ENCODE assay signal across 13 cellular contexts in the genomic region with DNA sequence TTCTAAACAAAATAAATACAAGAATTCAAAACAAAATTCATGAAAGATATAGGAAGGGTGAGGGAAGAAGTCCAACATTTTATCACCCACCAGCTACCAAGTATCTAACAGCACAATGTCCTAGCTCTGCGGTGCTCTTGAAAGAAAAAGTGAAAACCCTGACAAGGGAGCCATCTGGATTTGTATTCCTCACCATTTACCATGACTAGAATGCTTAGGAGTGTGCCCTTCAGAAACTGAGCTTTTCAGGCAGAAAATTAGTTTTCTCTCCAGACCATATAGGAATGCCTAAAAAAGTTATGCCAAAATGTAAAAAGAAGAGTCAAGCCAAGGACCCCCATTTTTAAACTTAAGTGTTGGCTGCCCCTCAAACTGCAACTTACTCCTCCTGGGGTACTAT. TPM values are rescaled to one million over a fixed set of nuclear protein-coding genes. Genes with fewer than 3 reads are reported as not detected.
DNase-seq lines count a peak whose midpoint lies in the region; ATAC-seq and TF ChIP-seq lines count a peak whose summit lies in the region.
"Had no signal": no experiment of that assay in that cellular context is flagged by ENCODE, and none has a peak within 500 bp of the region (broad histone marks: within the 10 kb centered on the region; RNA-seq: fewer than 3 reads in every experiment).

No MANE protein-coding gene starts in this region.

- peaks cover 0 to 21% (median 2%) of the 10 kb centered on the region in 3 donors for H3K36me3 Mint-ChIP-seq in CD8-positive, alpha-beta memory T cell
- H3K36me3 Mint-ChIP-seq in activated naive CD8-positive, alpha-beta T cell treated with anti-CD3 and anti-CD28 coated beads, Interleukin-2, amount 10 ng/mL, durations not matched to agents 7 days and 5 days, result peaks cover 32% of the 10 kb centered on the region
- peaks cover 13% of the 10 kb centered on the region for H3K36me3 Mint-ChIP-seq in nephron (ENCODE audit: low read depth)

- CTCF ChIA-PET in CD8-positive, alpha-beta memory T cell (lab: Charles Lee), result interaction anchor here (1.1 to 3.0 kb wide), 5 partner anchors 11 to 460 kb away, joined by 3 to 12 read pairs (median 4); a partner anchor contains a TSS

- no peak overlapping the region for H3K27ac ChIP-seq in CD8-positive, alpha-beta memory T cell (ENCODE audit: low read depth, low read length)
- H3K27ac ChIP-seq in HUES64 (ENCODE audit: low read depth, low read length), result peak overlapping the region; percentile 15; the same call in 1 of the 2 replicates
- H3K27ac ChIP-seq in substantia nigra (ENCODE audit: low read depth, low read length, poor library complexity, severe bottlenecking), result no peak overlapping the region

- DNase-seq in CD8-positive, alpha-beta memory T cell, result no peak
- no peak for DNase-seq in activated naive CD8-positive, alpha-beta T cell treated with anti-CD3 and anti-CD28 coated beads, Interleukin-2, amount 10 ng/mL, durations not matched to agents 7 days and 5 days
- DNase-seq in NCI-H524 treated with DMSO at 0.1 percent for 48 hours (lab: John Stamatoyannopoulos, UW), result no peak
- no peak for DNase-seq in substantia nigra (lab: John Stamatoyannopoulos, UW)
- DNase-seq: amygdala, DMS79 treated with DMSO at 0.1 percent for 48 hours, NCI-H510A treated with DMSO at 0.1 percent for 48 hours, small intestine had no signal

- H3K9me3 Mint-ChIP-seq in CD8-positive, alpha-beta memory T cell, result no peaks in the 10 kb centered on the region
- H3K9me3 Mint-ChIP-seq in activated naive CD8-positive, alpha-beta T cell treated with anti-CD3 and anti-CD28 coated beads, Interleukin-2, amount 10 ng/mL, durations not matched to agents 7 days and 5 days, result no peaks in the 10 kb centered on the region
- H3K9me3 Mint-ChIP-seq in nephron, result no peaks in the 10 kb centered on the region

- 79% methylated on average over 1 of the region's 1 CpG for WGBS in HUES64

- H3K4me1 Mint-ChIP-seq in CD8-positive, alpha-beta memory T cell, result peaks cover 75 to 87% (median 80%) of the 10 kb centered on the region in 3 donors
- peaks cover 52% of the 10 kb centered on the region for H3K4me1 Mint-ChIP-seq in activated naive CD8-positive, alpha-beta T cell treated with anti-CD3 and anti-CD28 coated beads, Interleukin-2, amount 10 ng/mL, durations not matched to agents 7 days and 5 days
- peaks cover 77% of the 10 kb centered on the region for H3K4me1 Mint-ChIP-seq in nephron

- peak overlapping the region; percentile 77 to 97 (median 94) for H3K4me3 Mint-ChIP-seq in CD8-positive, alpha-beta memory T cell
- H3K4me3 Mint-ChIP-seq in activated naive CD8-positive, alpha-beta T cell treated with anti-CD3 and anti-CD28 coated beads, Interleukin-2, amount 10 ng/mL, durations not matched to agents 7 days and 5 days, result peak overlapping the region; percentile 96
- H3K4me3 Mint-ChIP-seq in nephron, result peak overlapping the region in 2 of 3 experiments; percentile 96 to 99

- H3K36me3 ChIP-seq in CD8-positive, alpha-beta memory T cell (ENCODE audit: insufficient read depth, low read length), result no peaks in the 10 kb centered on the region
- peaks cover 54% of the 10 kb centered on the region for H3K36me3 ChIP-seq in HUES64 (ENCODE audit: insufficient read depth, low read length)
- H3K36me3 ChIP-seq: esophagus muscularis mucosa had no signal

- POLR2A ChIA-PET in CD8-positive, alpha-beta memory T cell (lab: Charles Lee), result no interaction called here
- POLR2A ChIA-PET in activated naive CD8-positive, alpha-beta T cell treated with anti-CD3 and anti-CD28 coated beads, Interleukin-2, amount 10 ng/mL, durations not matched to agents 7 days and 5 days (lab: Charles Lee), result interaction anchor here (1.3 kb wide), 1 partner anchor 12 kb away, joined by 3 read pairs; no protein-coding TSS in a partner anchor

- TF ChIP-seq CTCF in nephron (IDR thresholded peaks at IDR 0.05; ENCODE audit: unreplicated experiment in 3 of 3), result no peak

- no peak for ATAC-seq in activated naive CD8-positive, alpha-beta T cell treated with anti-CD3 and anti-CD28 coated beads, Interleukin-2, amount 10 ng/mL, durations not matched to agents 7 days and 5 days (ENCODE audit: low read depth)
- ATAC-seq in GM19351 (IDR thresholded peaks at IDR 0.05; ENCODE audit: unreplicated experiment) (no peak), GM21717 (IDR thresholded peaks at IDR 0.05; ENCODE audit: unreplicated experiment) (no peak)

- no peaks in the 10 kb centered on the region for H3K9me3 ChIP-seq in CD8-positive, alpha-beta memory T cell (ENCODE audit: low read length)
- H3K9me3 ChIP-seq in HUES64 (ENCODE audit: insufficient read depth, low read depth, low read length), result no peaks in the 10 kb centered on the region
- H3K9me3 ChIP-seq: esophagus muscularis mucosa had no signal

- peak overlapping the region; percentile 99; the same call in 1 of the 2 replicates for H3K9ac ChIP-seq in HUES64 (ENCODE audit: low read depth, low read length)

- H3K27me3 ChIP-seq in CD8-positive, alpha-beta memory T cell (ENCODE audit: insufficient read depth, low read length, poor library complexity, severe bottlenecking), result no peaks in the 10 kb centered on the region
- H3K27me3 ChIP-seq in HUES64 (ENCODE audit: insufficient read depth, low read length), result no peaks in the 10 kb centered on the region
- H3K27me3 ChIP-seq: esophagus muscularis mucosa had no signal

- peak overlapping the region; percentile 74 to 98 (median 91) for H3K27ac Mint-ChIP-seq in CD8-positive, alpha-beta memory T cell
- H3K27ac Mint-ChIP-seq in activated naive CD8-positive, alpha-beta T cell treated with anti-CD3 and anti-CD28 coated beads, Interleukin-2, amount 10 ng/mL, durations not matched to agents 7 days and 5 days, result peak overlapping the region; percentile 92
- peak overlapping the region; percentile 84 to 99 (median 84) for H3K27ac Mint-ChIP-seq in nephron

- H3K4me1 ChIP-seq in CD8-positive, alpha-beta memory T cell (ENCODE audit: insufficient read depth, low read length), result peaks cover 65% of the 10 kb centered on the region
- peaks cover 55% of the 10 kb centered on the region for H3K4me1 ChIP-seq in HUES64 (ENCODE audit: insufficient read depth, low read length)

- no peaks in the 10 kb centered on the region for H3K27me3 Mint-ChIP-seq in CD8-positive, alpha-beta memory T cell
- H3K27me3 Mint-ChIP-seq in activated naive CD8-positive, alpha-beta T cell treated with anti-CD3 and anti-CD28 coated beads, Interleukin-2, amount 10 ng/mL, durations not matched to agents 7 days and 5 days, result no peaks in the 10 kb centered on the region
- H3K27me3 Mint-ChIP-seq in nephron (ENCODE audit: low read depth), result peaks cover 3% of the 10 kb centered on the region

- peak overlapping the region; percentile 95 for H3K4me3 ChIP-seq in CD8-positive, alpha-beta memory T cell (ENCODE audit: low read length)
- H3K4me3 ChIP-seq in HUES64 (ENCODE audit: low read length), result peak overlapping the region; percentile 87
- H3K4me3 ChIP-seq: esophagus muscularis mucosa had no signal

RNA-seq across cellular contexts. Expression of a gene that starts 4.5 kb away (rescaled TPM):
- total RNA-seq in CD8-positive, alpha-beta memory T cell, result 100 to 1,000 TPM; 174 to 191 TPM
- polyA plus RNA-seq in CD8-positive, alpha-beta memory T cell, result 89.0 TPM
- polyA plus RNA-seq in HUES64 (2013, experiment 1 of 2), result 164 TPM
- polyA plus RNA-seq in HUES64 (2013, experiment 2 of 2), result 154 TPM
- total RNA-seq in activated naive CD8-positive, alpha-beta T cell treated with anti-CD3 and anti-CD28 coated beads, Interleukin-2, amount 10 ng/mL, durations not matched to agents 7 days and 5 days, result 100 to 1,000 TPM; 127 to 131 TPM

RNA-seq across cellular contexts. Expression of a gene that starts 4.7 kb away (rescaled TPM):
- total RNA-seq in CD8-positive, alpha-beta memory T cell, result 10 to 100 TPM; 29.2 to 31.8 TPM
- polyA plus RNA-seq in CD8-positive, alpha-beta memory T cell, result 11.9 TPM
- 37.9 TPM for polyA plus RNA-seq in HUES64 (2013, experiment 1 of 2)
- polyA plus RNA-seq in HUES64 (2013, experiment 2 of 2), result 41.4 TPM
- total RNA-seq in activated naive CD8-positive, alpha-beta T cell treated with anti-CD3 and anti-CD28 coated beads, Interleukin-2, amount 10 ng/mL, durations not matched to agents 7 days and 5 days, result 10 to 100 TPM; 32.2 to 37.5 TPM
